Comparison of ENCODE assay signal across 27 cellular contexts in the genomic region with DNA sequence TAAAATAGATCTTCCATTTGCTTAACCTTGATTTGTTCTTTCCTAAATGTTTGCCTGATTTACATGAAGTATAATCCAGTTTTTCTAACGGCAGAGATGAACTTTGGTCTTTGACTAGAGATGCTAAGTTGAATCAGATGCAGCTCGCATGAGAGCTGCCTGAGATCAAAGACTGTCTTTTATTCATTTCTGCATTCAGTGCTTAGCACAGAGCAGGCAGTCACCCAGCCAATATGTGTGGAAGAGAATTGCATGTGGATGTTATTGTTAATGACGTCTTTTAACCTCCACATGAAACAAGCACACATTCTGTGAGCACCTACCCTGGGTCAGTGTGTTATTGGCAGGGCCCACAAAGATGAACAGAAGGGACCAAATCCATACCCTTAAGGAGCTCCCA.
"Had no signal": no experiment of that assay in that cellular context is flagged by ENCODE, and none has a peak within 500 bp of the region (broad histone marks: within the 10 kb centered on the region; RNA-seq: fewer than 3 reads in every experiment).

No MANE protein-coding gene starts in this region.

- H3K4me3 ChIP-seq: left lung, lower lobe of right lung, mucosa of descending colon, ovary, psoas muscle, right atrium auricular region, right lobe of liver, smooth muscle cell, suprapubic skin, thoracic aorta, tibial artery, upper lobe of right lung had no signal

- DNase-seq: kidney; left colon; left lung; lower lobe of right lung; mammary epithelial cell; mesendoderm; mucosa of descending colon; naive thymus-derived CD4-positive, alpha-beta T cell; ovary; psoas muscle; right lobe of liver; stimulated activated CD4-positive, alpha-beta T cell treated with anti-CD3 and anti-CD28 coated beads, Interleukin-1b, Interleukin-23, amount 100 ng/mL, for 48 hours; stimulated activated CD4-positive, alpha-beta T cell treated with anti-CD3 and anti-CD28 coated beads, Interleukin-2, amount 100 ng/mL, for 48 hours; stimulated activated CD4-positive, alpha-beta T cell treated with anti-CD3 and anti-CD28 coated beads, Interleukin-4, amount 100 ng/mL, for 4 hours; stimulated activated CD8-positive, alpha-beta memory T cell treated with anti-CD3 and anti-CD28 coated beads, Interleukin-4, amount 100 ng/mL, for 48 hours; stimulated activated naive CD4-positive, alpha-beta T cell treated with Interleukin-2 at 50 U/mL for 16 hours; stimulated activated naive CD8-positive, alpha-beta T cell treated with anti-CD3 and anti-CD28 coated beads, Interleukin-15, amount 100 ng/mL, for 72 hours; tibial artery; upper lobe of right lung had no signal

- H3K4me1 ChIP-seq: left lung, lower lobe of right lung, psoas muscle, right atrium auricular region, right lobe of liver, suprapubic skin, tibial artery, upper lobe of right lung had no signal

- FAIRE-seq: islet of Langerhans, kidney, urothelium cell line had no signal

- H3K27me3 ChIP-seq: left lung, ovary, right atrium auricular region, right lobe of liver, suprapubic skin, tibial artery, upper lobe of right lung had no signal

- H3K36me3 ChIP-seq: left lung, lower lobe of right lung, ovary, right atrium auricular region, right lobe of liver, suprapubic skin, thoracic aorta, tibial artery, upper lobe of right lung had no signal

- ATAC-seq: left colon; left lung; lower lobe of right lung; mucosa of descending colon; naive thymus-derived CD4-positive, alpha-beta T cell; natural killer cell treated with Interleukin-12 subunit alpha and Interleukin-12 subunit beta and Interleukin-15 and Interleukin-18, amount 100 ng/mL, for 72 hours; psoas muscle; right lobe of liver; stimulated activated memory B cell treated with anti-CD40 and anti-IgM and Interleukin-4, amounts not matched to agents 10 μg/mL and 1 μg/mL and 100 μg/mL, for 72 hours; stimulated activated naive CD8-positive, alpha-beta T cell treated with anti-CD3 and anti-CD28 coated beads, Interleukin-15, amount 100 ng/mL, for 72 hours; upper lobe of right lung had no signal

- H3K9me3 ChIP-seq: left lung, lower lobe of right lung, mucosa of descending colon, ovary, psoas muscle, right lobe of liver, thoracic aorta, tibial artery, upper lobe of right lung had no signal

- H3K27ac ChIP-seq: left lung, lower lobe of right lung, ovary, psoas muscle, right atrium auricular region, right lobe of liver, suprapubic skin, thoracic aorta, tibial artery, upper lobe of right lung had no signal
